In the genomic region with DNA sequence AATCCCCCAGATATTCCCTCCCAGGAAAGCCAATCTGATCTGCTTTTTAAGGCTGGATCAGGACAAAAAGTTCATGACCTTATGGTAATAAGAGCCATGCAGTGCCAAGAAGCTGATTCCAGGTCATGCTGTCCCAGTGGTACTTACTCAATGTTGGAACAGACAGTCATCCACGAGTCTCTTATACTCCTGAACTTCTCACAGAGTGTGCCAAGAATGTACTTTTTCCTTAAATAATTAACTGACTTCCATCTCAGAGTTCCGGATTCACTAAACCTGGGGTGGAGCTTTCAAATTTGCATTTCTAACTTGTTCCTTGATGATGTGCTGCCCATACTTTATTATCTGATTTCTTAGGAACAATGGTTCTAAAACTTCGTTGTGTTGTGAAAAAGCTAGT, we compare ENCODE assay signal across 29 cellular contexts. TPM values are rescaled to one million over a fixed set of nuclear protein-coding genes. Genes with fewer than 3 reads are reported as not detected.
"Had no signal": no experiment of that assay in that cellular context is flagged by ENCODE, and none has a peak within 500 bp of the region (broad histone marks: within the 10 kb centered on the region; RNA-seq: fewer than 3 reads in every experiment).

No MANE protein-coding gene starts in this region.

- H3K4me3 ChIP-seq: ascending aorta, cardiac muscle cell, SJCRH30, SK-N-MC had no signal

- FAIRE-seq: TTC549 had no signal

- ATAC-seq: activated CD4-positive, alpha-beta T cell treated with anti-CD3 and anti-CD28 coated beads for 36 hours; activated CD4-positive, CD25-positive, alpha-beta regulatory T cell treated with anti-CD3 and anti-CD28 coated beads, Interleukin-2, amount 50 U/mL, for 24 hours; Panc1; WTC11 had no signal

- H3K4me3 Mint-ChIP-seq: activated CD4-positive, alpha-beta memory T cell treated with anti-CD3 and anti-CD28 coated beads for 36 hours; activated CD4-positive, alpha-beta T cell treated with anti-CD3 and anti-CD28 coated beads for 36 hours; activated naive CD4-positive, alpha-beta T cell treated with anti-CD3 and anti-CD28 coated beads, Interleukin-2, amount 50 U/mL, for 24 hours; activated naive CD8-positive, alpha-beta T cell treated with anti-CD3 and anti-CD28 coated beads, Interleukin-2, amount 10 ng/mL, durations not matched to agents 7 days and 5 days; central memory CD8-positive, alpha-beta T cell; WTC11 had no signal

- H3K36me3 ChIP-seq: ascending aorta, cardiac muscle cell, SJCRH30 had no signal

- H3K9me3 Mint-ChIP-seq: activated CD4-positive, alpha-beta memory T cell treated with anti-CD3 and anti-CD28 coated beads for 36 hours; activated naive CD4-positive, alpha-beta T cell treated with anti-CD3 and anti-CD28 coated beads, Interleukin-2, amount 50 U/mL, for 24 hours; activated naive CD8-positive, alpha-beta T cell treated with anti-CD3 and anti-CD28 coated beads, Interleukin-2, amount 10 ng/mL, durations not matched to agents 7 days and 5 days; activated T-helper 2 cell treated with anti-CD3 and anti-CD28 coated beads, Interferon-gamma antibody, Interleukin-2, Interleukin-4, amounts not matched to agents 10 μg/mL and 5 μg/mL and 100 μg/mL, durations not matched to agents 14 hours and 24 hours and 36 hours; central memory CD8-positive, alpha-beta T cell; WTC11 had no signal

- DNase-seq: activated CD4-positive, alpha-beta memory T cell treated with anti-CD3 and anti-CD28 coated beads for 36 hours; activated CD4-positive, alpha-beta T cell treated with anti-CD3 and anti-CD28 coated beads for 36 hours; activated CD4-positive, alpha-beta T cell treated with anti-CD3 and anti-CD28 coated beads, Interleukin-2, amount 50 U/mL, for 1 hour; activated CD8-positive, alpha-beta memory T cell treated with anti-CD3 and anti-CD28 coated beads, Interleukin-2, amount 50 U/mL, for 4 hours; activated gamma-delta T cell; activated naive CD4-positive, alpha-beta T cell treated with Interleukin-2 at 50 U/mL for 16 hours; activated naive CD8-positive, alpha-beta T cell treated with anti-CD3 and anti-CD28 coated beads, Interleukin-2, amount 10 ng/mL, durations not matched to agents 7 days and 5 days; activated T-cell treated with anti-CD3 and anti-CD28 coated beads, Interleukin-2, amount 50 U/mL, for 1 hour; amygdala; NCI-H1105 treated with DMSO at 0.1 percent for 48 hours; NCI-H1436; NCI-H1694; NCI-H1930; NCI-H345; NCI-H524 treated with DMSO at 0.1 percent for 48 hours; SHP77; SJCRH30 had no signal

- H3K27me3 ChIP-seq: ascending aorta, cardiac muscle cell, SJCRH30 had no signal

- H3K27ac Mint-ChIP-seq: activated CD4-positive, alpha-beta memory T cell treated with anti-CD3 and anti-CD28 coated beads for 36 hours; activated CD4-positive, alpha-beta T cell treated with anti-CD3 and anti-CD28 coated beads for 36 hours; activated naive CD4-positive, alpha-beta T cell treated with anti-CD3 and anti-CD28 coated beads, Interleukin-2, amount 50 U/mL, for 24 hours; activated naive CD8-positive, alpha-beta T cell treated with anti-CD3 and anti-CD28 coated beads, Interleukin-2, amount 10 ng/mL, durations not matched to agents 7 days and 5 days; activated T-helper 2 cell treated with anti-CD3 and anti-CD28 coated beads, Interferon-gamma antibody, Interleukin-2, Interleukin-4, amounts not matched to agents 10 μg/mL and 5 μg/mL and 100 μg/mL, durations not matched to agents 14 hours and 24 hours and 36 hours; WTC11 had no signal

- H3K36me3 Mint-ChIP-seq: activated CD4-positive, alpha-beta memory T cell treated with anti-CD3 and anti-CD28 coated beads for 36 hours; activated naive CD4-positive, alpha-beta T cell treated with anti-CD3 and anti-CD28 coated beads, Interleukin-2, amount 50 U/mL, for 24 hours; activated naive CD8-positive, alpha-beta T cell treated with anti-CD3 and anti-CD28 coated beads, Interleukin-2, amount 10 ng/mL, durations not matched to agents 7 days and 5 days; WTC11 had no signal

- H3K9me3 ChIP-seq: ascending aorta, SJCRH30 had no signal

- H3K4me1 ChIP-seq: SJCRH30 had no signal

- H3K27ac ChIP-seq: ascending aorta, cardiac muscle cell, SJCRH30, SK-N-MC had no signal

RNA-seq across cellular contexts. Expression of gene P3H2, which starts 3.4 kb away (rescaled TPM):
- total RNA-seq: activated CD4-positive, alpha-beta memory T cell treated with anti-CD3 and anti-CD28 coated beads for 36 hours; activated CD4-positive, alpha-beta T cell treated with anti-CD3 and anti-CD28 coated beads for 36 hours; activated naive CD8-positive, alpha-beta T cell treated with anti-CD3 and anti-CD28 coated beads, Interleukin-2, amount 10 ng/mL, durations not matched to agents 7 days and 5 days; activated T-helper 2 cell treated with anti-CD3 and anti-CD28 coated beads, Interferon-gamma antibody, Interleukin-2, Interleukin-4, amounts not matched to agents 10 μg/mL and 5 μg/mL and 100 μg/mL, durations not matched to agents 14 hours and 24 hours and 36 hours; T-helper 1 cell treated with Interleukin-12 subunit alpha and Interleukin-12 subunit beta and Interleukin-4 antibody, amounts not matched to agents 30 ng/mL and 1 ng/mL, for 36 hours; T-helper 2 cell treated with Interferon-gamma antibody and Interleukin-4, amounts not matched to agents 100 ng/mL and 5 ng/mL, for 36 hours had no signal
